In genomic region chr4:128353791-128354190, GRCh38 we compare ENCODE assay signal across 15 cellular contexts.
A peak's percentile ranks its signal among the peaks of the same experiment; 100 is the strongest.
DNase-seq lines count a peak whose midpoint lies in the region; ATAC-seq, FAIRE-seq and TF ChIP-seq lines count a peak whose summit lies in the region.
"Had no signal": no experiment of that assay in that cellular context is flagged by ENCODE, and none has a peak within 500 bp of the region (broad histone marks: within the 10 kb centered on the region; RNA-seq: fewer than 3 reads in every experiment).

No MANE protein-coding gene starts in this region.

- no peaks in the 10 kb centered on the region for H3K27me3 ChIP-seq in skeletal muscle satellite cell (ENCODE audit: control insufficient read depth, insufficient read depth, low read length)
- H3K27me3 ChIP-seq: heart right ventricle had no signal

- no peak for TF ChIP-seq CTCF in fibroblast of villous mesenchyme (IDR thresholded peaks at IDR 0.05; ENCODE audit: insufficient read depth, low read depth, low read length)

- peak overlapping the region; percentile 64 for H3K4me2 ChIP-seq in skeletal muscle satellite cell (ENCODE audit: low read length)

- no peak for TF ChIP-seq POLR2A in H54 (IDR thresholded peaks at IDR 0.05; ENCODE audit: low read depth, low read length)

- no peaks in the 10 kb centered on the region for H3K36me3 ChIP-seq in skeletal muscle satellite cell (ENCODE audit: insufficient read depth, low read length)
- H3K36me3 ChIP-seq: heart right ventricle had no signal

- DNase-seq in NCI-H510A treated with DMSO at 0.1 percent for 48 hours (lab: John Stamatoyannopoulos, UW) (peak; percentile 56), NCI-H510A (lab: John Stamatoyannopoulos, UW) (no peak), RPMI7951 (ENCODE audit: low read depth) (peak; percentile 11), fibroblast of villous mesenchyme (ENCODE audit: low read depth) (peak; percentile 88), SW480 (ENCODE audit: low spot score) (no peak), H54 (ENCODE audit: insufficient read length, low spot score) (no peak)
- DNase-seq: activated CD4-positive, alpha-beta T cell treated with anti-CD3 and anti-CD28 coated beads, Interleukin-2, amount 50 U/mL, for 1 hour; CD8-positive, alpha-beta memory T cell; cerebellar nuclear complex; NCI-H2107; NK-92 treated with Interleukin-12 subunit alpha and Interleukin-12 subunit beta, amount 100 ng/mL, for 24 hours; SIG-M5 had no signal

- H3K9me3 ChIP-seq in skeletal muscle satellite cell (replicated peaks; ENCODE audit: low read length), result no peaks in the 10 kb centered on the region
- H3K9me3 ChIP-seq: heart right ventricle had no signal

- FAIRE-seq in H54 (lab: Jason Lieb, UNC), result no peak

- ATAC-seq in GM19397 (IDR thresholded peaks at IDR 0.05; ENCODE audit: unreplicated experiment), result no peak

- H3K4me1 ChIP-seq in skeletal muscle satellite cell (ENCODE audit: control insufficient read depth, insufficient read depth, low read length), result peaks cover 54% of the 10 kb centered on the region

- H3K4me3 ChIP-seq in fibroblast of villous mesenchyme (ENCODE audit: low read depth, low read length), result no peak overlapping the region
- peak overlapping the region; percentile 21 for H3K4me3 ChIP-seq in skeletal muscle satellite cell (ENCODE audit: low read length)
- H3K4me3 ChIP-seq: heart right ventricle had no signal

- H3K9ac ChIP-seq in skeletal muscle satellite cell (ENCODE audit: low read depth, low read length), result peak overlapping the region; percentile 75

Comparison
In these comparisons a context has a peak if more than half of its experiments do, and no peak if none do; other contexts are left out.
1. DNase-seq: peak in NCI-H510A treated with DMSO at 0.1 percent for 48 hours (single experiment), RPMI7951 (single experiment) and fibroblast of villous mesenchyme (single experiment); none in NCI-H510A (single experiment), SW480 (single experiment) and H54 (single experiment).